ENCODE assay signal across 12 cellular contexts in the genomic region with DNA sequence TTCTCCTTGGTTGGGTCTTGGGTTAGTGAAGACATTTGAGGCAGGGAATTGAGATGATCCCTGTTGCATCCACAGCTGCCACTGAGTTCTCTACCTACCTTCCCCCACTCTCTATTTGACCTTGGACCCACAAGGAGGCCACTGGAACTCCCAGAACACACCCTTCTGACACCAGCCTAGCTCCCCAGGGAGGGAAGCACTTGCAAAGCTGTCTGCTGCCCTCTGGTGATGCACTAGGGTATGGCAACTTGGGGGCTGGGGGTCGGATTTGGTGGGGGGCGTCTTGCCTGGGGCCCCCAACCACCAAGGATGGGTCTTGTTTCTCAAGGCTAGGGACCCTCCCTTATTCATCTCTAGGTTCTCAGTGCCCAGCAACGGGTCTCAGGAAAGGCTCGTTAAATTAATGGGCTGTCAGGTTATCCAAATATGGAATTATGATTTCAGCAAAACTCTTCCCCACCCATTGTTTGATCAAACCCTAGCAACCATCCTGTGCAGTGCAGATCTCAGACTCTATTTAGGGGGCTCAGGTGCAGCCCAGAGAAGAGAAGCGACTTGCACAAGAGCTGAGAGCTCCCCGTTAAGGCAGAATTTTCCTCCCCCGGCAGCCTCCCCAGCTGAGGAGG.
DNase-seq lines count a peak whose midpoint lies in the region; ATAC-seq and TF ChIP-seq lines count a peak whose summit lies in the region.
"Had no signal": no experiment of that assay in that cellular context is flagged by ENCODE, and none has a peak within 500 bp of the region (broad histone marks: within the 10 kb centered on the region; RNA-seq: fewer than 3 reads in every experiment).

No MANE protein-coding gene starts in this region.

- H2AFZ ChIP-seq in Loucy (ENCODE audit: low read length) (no peak overlapping the region), smooth muscle cell (ENCODE audit: low read depth) (no peak overlapping the region)

- H3F3A ChIP-seq in Loucy (ENCODE audit: low read depth) = no peaks in the 10 kb centered on the region
- no peaks in the 10 kb centered on the region for H3F3A ChIP-seq in smooth muscle cell (ENCODE audit: low read depth)

- no peaks in the 10 kb centered on the region for H3K9me3 ChIP-seq in Loucy (ENCODE audit: insufficient read depth, low read depth, low read length)
- no peaks in the 10 kb centered on the region for H3K9me3 ChIP-seq in smooth muscle cell (replicated peaks; ENCODE audit: low read depth)

- H4K20me1 ChIP-seq in Loucy (ENCODE audit: insufficient read depth, low read length, poor library complexity, severe bottlenecking) (no peaks in the 10 kb centered on the region), smooth muscle cell (ENCODE audit: low read depth) (no peaks in the 10 kb centered on the region)

- no peaks in the 10 kb centered on the region for H3K79me2 ChIP-seq in Loucy (ENCODE audit: insufficient read depth, low read length)
- H3K79me2 ChIP-seq in smooth muscle cell (ENCODE audit: low read depth) = no peaks in the 10 kb centered on the region

- no peaks in the 10 kb centered on the region for H3K36me3 ChIP-seq in Loucy (ENCODE audit: insufficient read depth, low read length)
- no peaks in the 10 kb centered on the region for H3K36me3 ChIP-seq in smooth muscle cell (ENCODE audit: low read depth)

- H3K9me2 ChIP-seq in Loucy (replicated peaks; ENCODE audit: low read depth, low read length) = no peaks in the 10 kb centered on the region

- no peak for ATAC-seq in HG02610 (IDR thresholded peaks at IDR 0.05; ENCODE audit: unreplicated experiment)
- no peak for ATAC-seq in HG02759 (IDR thresholded peaks at IDR 0.05; ENCODE audit: unreplicated experiment)
- ATAC-seq: left colon had no signal

- peak; percentile 7 for DNase-seq in activated T-cell treated with anti-CD3 and anti-CD28 coated beads for 48 hours (ENCODE audit: low read depth)
- DNase-seq in activated T-cell treated with anti-CD3 and anti-CD28 coated beads, Interleukin-2, amount 50 U/mL, for 1 hour = no peak
- DNase-seq in choroid plexus epithelial cell (ENCODE audit: low read depth) = no peak
- DNase-seq in smooth muscle cell (lab: John Stamatoyannopoulos, UW; ENCODE audit: unreplicated experiment) = no peak
- no peak for DNase-seq in GOT3 (lab: John Stamatoyannopoulos, UW)
- DNase-seq: activated B cell treated with CpG ODN at 0.5 μM for 24 hours, dermis blood vessel endothelial cell, NCI-H446 treated with DMSO at 0.1 percent for 48 hours had no signal

- no peak overlapping the region for H3K4me3 ChIP-seq in Loucy (ENCODE audit: low read length, poor library complexity, severe bottlenecking)
- no peak overlapping the region for H3K4me3 ChIP-seq in choroid plexus epithelial cell (ENCODE audit: low read depth, low read length)
- no peak overlapping the region for H3K4me3 ChIP-seq in smooth muscle cell

- H3K4me1 ChIP-seq in Loucy (ENCODE audit: insufficient read depth, low read length, poor library complexity, severe bottlenecking) = no peaks in the 10 kb centered on the region
- no peaks in the 10 kb centered on the region for H3K4me1 ChIP-seq in smooth muscle cell (ENCODE audit: low read depth)

- no peak overlapping the region for H3K27ac ChIP-seq in smooth muscle cell (ENCODE audit: low read depth)

- H3K4me2 ChIP-seq in Loucy (ENCODE audit: low read depth, low read length, poor library complexity, severe bottlenecking) (no peak overlapping the region), smooth muscle cell (no peak overlapping the region)

- 69% methylated on average over 7 of the region's 7 CpGs for WGBS in smooth muscle cell (ENCODE audit: low lambda C conversion rate)

- no peaks in the 10 kb centered on the region for H3K27me3 ChIP-seq in Loucy (ENCODE audit: insufficient read depth, low read length, poor library complexity, severe bottlenecking)
- H3K27me3 ChIP-seq in smooth muscle cell (ENCODE audit: low read depth) = peaks cover 17% of the 10 kb centered on the region

- H3K9ac ChIP-seq in Loucy (ENCODE audit: low read depth, low read length, poor library complexity, severe bottlenecking) = no peak overlapping the region
- no peak overlapping the region for H3K9ac ChIP-seq in smooth muscle cell (ENCODE audit: low read depth)

- TF ChIP-seq CTCF in Loucy (conservative IDR thresholded peaks at IDR 0.05; ENCODE audit: low read length) (peak; percentile 68), choroid plexus epithelial cell (conservative IDR thresholded peaks at IDR 0.05; ENCODE audit: low read depth, low read length) (peak; percentile 21), smooth muscle cell (IDR thresholded peaks at IDR 0.05; ENCODE audit: borderline replicate concordance, insufficient read depth, poor library complexity, severe bottlenecking) (peak; percentile 40)
